In the genomic region with DNA sequence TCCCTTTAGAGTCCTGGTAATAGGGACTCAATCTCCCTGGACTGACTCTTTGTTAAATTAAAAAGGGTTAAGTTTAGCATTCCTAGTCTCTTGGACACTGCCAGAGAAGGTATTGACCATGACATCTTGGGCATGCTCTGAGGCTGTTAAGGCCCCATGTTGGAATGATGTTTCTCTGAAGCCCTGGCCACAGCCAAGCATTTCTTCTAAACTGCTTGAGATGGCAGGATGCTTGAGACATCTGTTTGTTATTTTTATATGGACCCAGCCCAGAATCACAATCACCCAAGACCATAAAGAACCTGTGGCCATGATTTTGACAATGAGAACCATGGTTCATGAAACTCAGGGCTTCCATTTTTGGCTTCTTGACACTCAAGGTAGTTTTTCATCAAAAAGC, we compare ENCODE assay signal across 34 cellular contexts. TPM values are rescaled to one million over a fixed set of nuclear protein-coding genes. Genes with fewer than 3 reads are reported as not detected.
"Had no signal": no experiment of that assay in that cellular context is flagged by ENCODE, and none has a peak within 500 bp of the region (broad histone marks: within the 10 kb centered on the region; RNA-seq: fewer than 3 reads in every experiment).

No MANE protein-coding gene starts in this region.

- H3K9me3 Mint-ChIP-seq: activated CD4-positive, alpha-beta memory T cell treated with anti-CD3 and anti-CD28 coated beads for 36 hours; activated CD4-positive, alpha-beta T cell treated with anti-CD3 and anti-CD28 coated beads, Interleukin-2, amount 10 ng/mL, durations not matched to agents 24 days and 14 days; activated naive CD4-positive, alpha-beta T cell treated with anti-CD3 and anti-CD28 coated beads, Interleukin-2, amount 10 ng/mL, durations not matched to agents 7 days and 5 days; activated naive CD4-positive, alpha-beta T cell treated with anti-CD3 and anti-CD28 coated beads, Interleukin-2, amount 50 U/mL, for 72 hours; T-helper 2 cell treated with Interferon-gamma antibody and Interleukin-4, amounts not matched to agents 5 μg/mL and 100 μg/mL, for 36 hours had no signal

- H3K27ac ChIP-seq: ascending aorta, breast epithelium, cardiac muscle cell, colonic mucosa, epithelial cell of prostate, esophagus squamous epithelium, gastroesophageal sphincter, heart right ventricle, WERI-Rb-1 had no signal

- H3K4me3 ChIP-seq: ascending aorta, breast epithelium, cardiac muscle cell, colonic mucosa, esophagus squamous epithelium, gastroesophageal sphincter, heart right ventricle had no signal

- H3K36me3 Mint-ChIP-seq: activated CD8-positive, alpha-beta memory T cell treated with anti-CD3 and anti-CD28 coated beads, Interleukin-2, amount 10 ng/mL, durations not matched to agents 7 days and 5 days; activated naive CD4-positive, alpha-beta T cell treated with anti-CD3 and anti-CD28 coated beads, Interleukin-2, amount 10 ng/mL, durations not matched to agents 7 days and 5 days; activated naive CD4-positive, alpha-beta T cell treated with anti-CD3 and anti-CD28 coated beads, Interleukin-2, amount 50 U/mL, for 72 hours; activated naive CD8-positive, alpha-beta T cell treated with anti-CD3 and anti-CD28 coated beads, Interleukin-2, amount 10 ng/mL, durations not matched to agents 7 days and 5 days; brain had no signal

- H3K27ac Mint-ChIP-seq: activated B cell treated with CpG ODN at 0.5 μM for 24 hours; activated CD4-positive, alpha-beta memory T cell treated with anti-CD3 and anti-CD28 coated beads for 36 hours; activated CD4-positive, alpha-beta T cell treated with anti-CD3 and anti-CD28 coated beads, Interleukin-2, amount 10 ng/mL, durations not matched to agents 24 days and 14 days; activated CD8-positive, alpha-beta memory T cell treated with anti-CD3 and anti-CD28 coated beads, Interleukin-2, amount 10 ng/mL, durations not matched to agents 7 days and 5 days; activated CD8-positive, alpha-beta T cell treated with anti-CD3 and anti-CD28 coated beads, Interleukin-2, amount 10 ng/mL, durations not matched to agents 7 days and 5 days; activated naive CD4-positive, alpha-beta T cell treated with anti-CD3 and anti-CD28 coated beads, Interleukin-2, amount 10 ng/mL, durations not matched to agents 7 days and 5 days; activated naive CD4-positive, alpha-beta T cell treated with anti-CD3 and anti-CD28 coated beads, Interleukin-2, amount 50 U/mL, for 72 hours; activated naive CD8-positive, alpha-beta T cell treated with anti-CD3 and anti-CD28 coated beads, Interleukin-2, amount 10 ng/mL, durations not matched to agents 7 days and 5 days; brain; T-helper 17 cell; T-helper 2 cell treated with Interferon-gamma antibody and Interleukin-4, amounts not matched to agents 5 μg/mL and 100 μg/mL, for 36 hours had no signal

- ATAC-seq: activated CD4-positive, CD25-positive, alpha-beta regulatory T cell treated with anti-CD3 and anti-CD28 coated beads, Interleukin-2, amount 50 U/mL, for 24 hours; activated CD8-positive, alpha-beta memory T cell treated with anti-CD3 and anti-CD28 coated beads, Interleukin-2, amount 10 ng/mL, durations not matched to agents 7 days and 5 days; activated CD8-positive, alpha-beta T cell treated with anti-CD3 and anti-CD28 coated beads, Interleukin-2, amount 10 ng/mL, durations not matched to agents 7 days and 5 days; activated naive CD4-positive, alpha-beta T cell treated with anti-CD3 and anti-CD28 coated beads, Interleukin-2, amount 50 U/mL, for 72 hours; gastroesophageal sphincter; heart right ventricle; T-helper 17 cell had no signal

- H3K27me3 ChIP-seq: ascending aorta, breast epithelium, cardiac muscle cell, colonic mucosa had no signal

- H3K9me3 ChIP-seq: ascending aorta, breast epithelium, colonic mucosa, esophagus squamous epithelium, gastroesophageal sphincter had no signal

- H3K4me1 Mint-ChIP-seq: activated CD4-positive, alpha-beta T cell treated with anti-CD3 and anti-CD28 coated beads, Interleukin-2, amount 10 ng/mL, durations not matched to agents 24 days and 14 days; activated CD8-positive, alpha-beta memory T cell treated with anti-CD3 and anti-CD28 coated beads, Interleukin-2, amount 10 ng/mL, durations not matched to agents 7 days and 5 days; activated naive CD4-positive, alpha-beta T cell treated with anti-CD3 and anti-CD28 coated beads, Interleukin-2, amount 10 ng/mL, durations not matched to agents 7 days and 5 days; activated naive CD8-positive, alpha-beta T cell treated with anti-CD3 and anti-CD28 coated beads, Interleukin-2, amount 10 ng/mL, durations not matched to agents 7 days and 5 days had no signal

- DNase-seq: activated B cell treated with CpG ODN at 0.5 μM for 24 hours; activated CD4-positive, alpha-beta memory T cell treated with anti-CD3 and anti-CD28 coated beads for 36 hours; activated CD4-positive, alpha-beta T cell treated with anti-CD3 and anti-CD28 coated beads, Interleukin-2, amount 10 ng/mL, durations not matched to agents 24 days and 14 days; activated CD8-positive, alpha-beta memory T cell treated with anti-CD3 and anti-CD28 coated beads, Interleukin-2, amount 10 ng/mL, durations not matched to agents 7 days and 5 days; activated CD8-positive, alpha-beta memory T cell treated with anti-CD3 and anti-CD28 coated beads, Interleukin-2, amount 50 U/mL, for 4 hours; activated CD8-positive, alpha-beta T cell treated with anti-CD3 and anti-CD28 coated beads, Interleukin-2, amount 10 ng/mL, durations not matched to agents 7 days and 5 days; activated gamma-delta T cell; activated naive CD4-positive, alpha-beta T cell; activated naive CD4-positive, alpha-beta T cell treated with anti-CD3 and anti-CD28 coated beads, Interleukin-2, amount 10 ng/mL, durations not matched to agents 7 days and 5 days; activated naive CD8-positive, alpha-beta T cell treated with anti-CD3 and anti-CD28 coated beads, Interleukin-2, amount 10 ng/mL, durations not matched to agents 7 days and 5 days; activated T-cell treated with anti-CD3 and anti-CD28 coated beads, Interleukin-2, amount 50 U/mL, for 1 hour; activated T-cell treated with anti-CD3 and anti-CD28 coated beads, Interleukin-2, amount 50 U/mL, for 48 hours; central memory CD4-positive, alpha-beta T cell; cerebellar nuclear complex; colonic mucosa; effector CD8-positive, alpha-beta T cell; esophagus squamous epithelium; foreskin melanocyte; heart right ventricle; T-helper 1 cell; T-helper 17 cell; T1000; WERI-Rb-1 had no signal

- H3K4me3 Mint-ChIP-seq: activated B cell treated with CpG ODN at 0.5 μM for 24 hours; activated CD4-positive, alpha-beta memory T cell treated with anti-CD3 and anti-CD28 coated beads for 36 hours; activated CD4-positive, alpha-beta T cell treated with anti-CD3 and anti-CD28 coated beads, Interleukin-2, amount 10 ng/mL, durations not matched to agents 24 days and 14 days; activated CD8-positive, alpha-beta memory T cell treated with anti-CD3 and anti-CD28 coated beads, Interleukin-2, amount 10 ng/mL, durations not matched to agents 7 days and 5 days; activated CD8-positive, alpha-beta T cell treated with anti-CD3 and anti-CD28 coated beads, Interleukin-2, amount 10 ng/mL, durations not matched to agents 7 days and 5 days; activated naive CD4-positive, alpha-beta T cell treated with anti-CD3 and anti-CD28 coated beads, Interleukin-2, amount 10 ng/mL, durations not matched to agents 7 days and 5 days; activated naive CD8-positive, alpha-beta T cell treated with anti-CD3 and anti-CD28 coated beads, Interleukin-2, amount 10 ng/mL, durations not matched to agents 7 days and 5 days; brain; T-helper 17 cell; T-helper 2 cell treated with Interferon-gamma antibody and Interleukin-4, amounts not matched to agents 5 μg/mL and 100 μg/mL, for 36 hours had no signal

- H3K4me1 ChIP-seq: ascending aorta, breast epithelium, colonic mucosa had no signal

RNA-seq across cellular contexts. Expression of a gene that starts 5.5 kb away (rescaled TPM):
- total RNA-seq: activated CD4-positive, alpha-beta T cell treated with anti-CD3 and anti-CD28 coated beads, Interleukin-2, amount 10 ng/mL, durations not matched to agents 24 days and 14 days; activated CD8-positive, alpha-beta T cell treated with anti-CD3 and anti-CD28 coated beads, Interleukin-2, amount 10 ng/mL, durations not matched to agents 7 days and 5 days; ascending aorta; dermis microvascular lymphatic vessel endothelial cell; endothelial cell of umbilical vein; heart right ventricle had no signal
- polyA plus RNA-seq: cardiac muscle cell, endothelial cell of umbilical vein had no signal
